10 cellular contexts compared by ENCODE assay signal in the genomic region with DNA sequence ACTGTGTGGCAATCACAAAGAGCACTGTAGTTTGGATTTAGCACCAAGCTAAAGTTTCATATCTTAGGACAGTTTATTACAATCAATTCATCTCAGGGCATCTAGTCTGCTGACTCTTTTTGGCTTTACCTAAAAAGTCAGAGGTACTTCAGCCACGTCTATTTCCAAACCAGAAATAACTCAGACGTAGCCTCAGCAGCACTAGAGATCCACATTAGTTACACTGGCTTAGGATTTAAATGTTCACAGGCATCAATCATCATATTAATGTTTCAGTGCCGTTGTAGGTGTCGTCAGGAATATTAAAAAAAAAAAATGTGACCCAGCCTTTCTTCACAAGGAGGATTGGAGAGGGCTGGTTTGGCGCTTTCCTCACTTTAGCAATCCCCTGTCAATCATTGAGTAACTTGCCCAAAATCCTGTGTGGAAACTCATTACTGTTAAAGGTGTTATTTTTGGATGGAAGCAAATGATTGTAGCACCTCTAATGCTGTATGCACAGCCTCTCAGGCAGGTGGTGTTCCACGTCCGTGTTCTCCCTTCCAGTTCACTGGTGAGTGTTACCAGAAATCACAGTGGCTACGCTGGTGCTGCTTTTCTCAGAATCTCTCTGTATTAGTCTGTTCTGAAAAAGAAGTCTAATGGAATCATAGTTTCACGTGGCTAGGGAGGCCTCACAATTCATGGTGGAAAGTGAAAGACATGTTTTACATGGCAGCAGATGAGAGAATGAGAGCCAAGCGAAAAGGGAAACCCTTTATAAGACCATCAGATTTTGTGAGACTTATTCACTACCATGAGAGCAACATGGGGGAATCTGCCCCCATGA. TPM values are rescaled to one million over a fixed set of nuclear protein-coding genes. Genes with fewer than 3 reads are reported as not detected.
A peak's percentile ranks its signal among the peaks of the same experiment; 100 is the strongest.
DNase-seq lines count a peak whose midpoint lies in the region; ATAC-seq, FAIRE-seq and TF ChIP-seq lines count a peak whose summit lies in the region.
"Had no signal": no experiment of that assay in that cellular context is flagged by ENCODE, and none has a peak within 500 bp of the region (broad histone marks: within the 10 kb centered on the region; RNA-seq: fewer than 3 reads in every experiment).

No MANE protein-coding gene starts in this region.

- no peak overlapping the region for H3K4me3 ChIP-seq in gastroesophageal sphincter

- ATAC-seq in GM21528 (IDR thresholded peaks at IDR 0.05; ENCODE audit: low FRiP score, unreplicated experiment) (peak; percentile 87), HG03558 (IDR thresholded peaks at IDR 0.05; ENCODE audit: extremely low read depth, unreplicated experiment) (peak; percentile 93), left colon (no peak), gastroesophageal sphincter (no peak)
- ATAC-seq: Panc1 had no signal

- H3K9me3 Mint-ChIP-seq in mesothelial cell of epicardium, result no peaks in the 10 kb centered on the region

- H3K9me3 ChIP-seq in gastroesophageal sphincter, result no peaks in the 10 kb centered on the region

- TF ChIP-seq POLR2A in gastroesophageal sphincter (IDR thresholded peaks at IDR 0.05), result no peak

- no peaks in the 10 kb centered on the region for H3K27me3 ChIP-seq in gastroesophageal sphincter

- H3K27ac Mint-ChIP-seq in mesothelial cell of epicardium, result peak overlapping the region; percentile 1
- H3K27ac Mint-ChIP-seq: dendritic cell treated with granulocyte-macrophage colony-stimulating factor and Interleukin-4, amounts not matched to agents 40 ng/mL and 50 ng/mL, for 4 days had no signal

- intact Hi-C loops in left colon (cut with DNase I, micrococcal nuclease), result no loop called here

- no peaks in the 10 kb centered on the region for H3K27me3 Mint-ChIP-seq in mesothelial cell of epicardium (ENCODE audit: low read depth)
- H3K27me3 Mint-ChIP-seq: dendritic cell treated with granulocyte-macrophage colony-stimulating factor and Interleukin-4, amounts not matched to agents 40 ng/mL and 50 ng/mL, for 4 days had no signal

- WGBS in gastroesophageal sphincter (ENCODE audit: low coverage in 1 of 2), 2 donors, result 76 to 78% methylated on average over 10 of the region's 10 CpGs

- TF ChIP-seq EP300 in gastroesophageal sphincter (IDR thresholded peaks at IDR 0.05), result no peak

- H3K4me1 Mint-ChIP-seq in mesothelial cell of epicardium, result peaks cover 7% of the 10 kb centered on the region

- no peaks in the 10 kb centered on the region for H3K36me3 ChIP-seq in gastroesophageal sphincter

- FAIRE-seq in GM18507 (lab: Jason Lieb, UNC) (peak; percentile 74), frontal cortex (lab: Jason Lieb, UNC) (no peak)

- DNase-seq in GM18507 (ENCODE audit: extremely low spot score, insufficient read length, low read depth), result no peak
- DNase-seq in mesothelial cell of epicardium (ENCODE audit: low spot score in 2 of 2, unreplicated experiment in 2 of 2), result no peak
- DNase-seq in frontal cortex (ENCODE audit: low spot score in 2 of 2), result no peak
- no peak for DNase-seq in cortex of kidney (lab: John Stamatoyannopoulos, UW)
- no peak for DNase-seq in left colon

- peaks cover 4 to 61% (median 18%) of the 10 kb centered on the region in 3 donors for H3K4me1 ChIP-seq in gastroesophageal sphincter

- no peak overlapping the region for H3K27ac ChIP-seq in gastroesophageal sphincter

- peaks cover 5% of the 10 kb centered on the region for H3K36me3 Mint-ChIP-seq in mesothelial cell of epicardium

- H3K4me3 Mint-ChIP-seq in mesothelial cell of epicardium, result no peak overlapping the region
- H3K4me3 Mint-ChIP-seq: dendritic cell treated with granulocyte-macrophage colony-stimulating factor and Interleukin-4, amounts not matched to agents 40 ng/mL and 50 ng/mL, for 4 days had no signal

- TF ChIP-seq CTCF in mesothelial cell of epicardium (IDR thresholded peaks at IDR 0.05; ENCODE audit: unreplicated experiment), result no peak
- TF ChIP-seq CTCF in gastroesophageal sphincter (IDR thresholded peaks at IDR 0.05), result no peak

RNA-seq across cellular contexts. Expression of gene NEK7, which starts 45.4 kb away (rescaled TPM):
- total RNA-seq in mesothelial cell of epicardium (58.3 to 63.2 TPM (median 61.6 TPM) in 3 replicates), frontal cortex (15.1 TPM), left colon (10 to 100 TPM; 44.0 to 61.3 TPM), gastroesophageal sphincter (100 to 1,000 TPM; 114 to 250 (median 181) TPM)

Comparison
In these comparisons a context has a peak if more than half of its experiments do, and no peak if none do; other contexts are left out.
1. ATAC-seq: peak in GM21528 (single experiment) and HG03558 (single experiment); none in left colon (single experiment) and gastroesophageal sphincter (single experiment).